In the genomic region with DNA sequence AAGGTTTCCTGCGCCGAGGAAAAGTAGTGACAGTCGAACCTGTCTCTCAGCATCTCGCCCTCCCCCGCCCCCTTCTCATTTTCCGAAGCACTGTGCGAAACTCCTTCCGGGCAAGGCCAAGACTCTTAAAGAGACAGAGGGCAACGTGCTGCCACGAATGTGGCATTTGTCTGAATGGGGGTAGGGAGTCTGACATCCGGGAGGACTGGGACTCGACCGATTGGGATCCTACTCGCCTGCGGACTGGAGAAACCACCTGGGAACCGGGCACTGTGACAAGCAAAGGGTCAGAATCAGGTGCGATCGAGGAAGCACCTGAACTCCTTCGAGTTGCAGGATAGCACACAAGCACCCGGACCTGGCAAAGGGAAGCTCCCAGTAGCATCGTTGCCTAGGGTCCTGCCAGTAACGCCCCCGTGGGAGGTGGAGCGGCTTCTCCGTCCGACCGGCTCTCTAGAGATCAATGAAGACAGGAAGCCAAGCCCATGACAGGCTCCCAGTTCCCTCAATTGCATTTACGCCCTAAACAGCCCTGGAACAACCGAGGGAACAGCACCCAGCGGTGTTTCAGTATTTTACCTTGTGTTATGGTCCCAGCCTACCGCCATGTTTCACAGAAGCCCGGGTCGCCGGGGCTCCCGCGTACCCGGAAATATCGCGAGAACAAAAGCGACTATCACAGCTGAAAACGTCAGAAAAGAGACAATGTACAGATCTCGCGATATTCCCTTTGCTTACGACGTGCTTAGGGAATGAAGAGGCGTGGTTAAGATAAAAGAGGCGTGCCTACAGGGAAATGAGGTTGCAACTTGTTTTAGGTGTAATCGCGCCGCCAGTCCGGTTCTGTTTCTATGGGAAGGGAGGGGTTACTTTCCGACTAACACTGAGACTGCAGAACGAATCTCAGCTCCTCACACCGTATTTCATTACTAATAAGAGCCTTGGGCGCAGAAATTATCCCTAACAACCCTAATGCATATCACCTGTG, we compare ENCODE assay signal across 1 cellular context.
A peak's percentile ranks its signal among the peaks of the same experiment; 100 is the strongest.
TF ChIP-seq lines count a peak whose summit lies in the region.

A gene with protein sequence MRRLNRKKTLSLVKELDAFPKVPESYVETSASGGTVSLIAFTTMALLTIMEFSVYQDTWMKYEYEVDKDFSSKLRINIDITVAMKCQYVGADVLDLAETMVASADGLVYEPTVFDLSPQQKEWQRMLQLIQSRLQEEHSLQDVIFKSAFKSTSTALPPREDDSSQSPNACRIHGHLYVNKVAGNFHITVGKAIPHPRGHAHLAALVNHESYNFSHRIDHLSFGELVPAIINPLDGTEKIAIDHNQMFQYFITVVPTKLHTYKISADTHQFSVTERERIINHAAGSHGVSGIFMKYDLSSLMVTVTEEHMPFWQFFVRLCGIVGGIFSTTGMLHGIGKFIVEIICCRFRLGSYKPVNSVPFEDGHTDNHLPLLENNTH (minus strand): TSS at position 637 of the 988 bp plus-strand sequence. CDS start 9,539 bp downstream, outside the sequence.

TF ChIP-seq in HepG2, 621 proteins besides CTCF, POLR2A, EP300 and RAD21 (continued from another document and continues in another):
- TF ChIP-seq, protein P1, sequence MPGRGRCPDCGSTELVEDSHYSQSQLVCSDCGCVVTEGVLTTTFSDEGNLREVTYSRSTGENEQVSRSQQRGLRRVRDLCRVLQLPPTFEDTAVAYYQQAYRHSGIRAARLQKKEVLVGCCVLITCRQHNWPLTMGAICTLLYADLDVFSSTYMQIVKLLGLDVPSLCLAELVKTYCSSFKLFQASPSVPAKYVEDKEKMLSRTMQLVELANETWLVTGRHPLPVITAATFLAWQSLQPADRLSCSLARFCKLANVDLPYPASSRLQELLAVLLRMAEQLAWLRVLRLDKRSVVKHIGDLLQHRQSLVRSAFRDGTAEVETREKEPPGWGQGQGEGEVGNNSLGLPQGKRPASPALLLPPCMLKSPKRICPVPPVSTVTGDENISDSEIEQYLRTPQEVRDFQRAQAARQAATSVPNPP (CRISPR knock-in tag; IDR thresholded peaks at IDR 0.05): no peak
- TF ChIP-seq CBX1 (IDR thresholded peaks at IDR 0.05; ENCODE audit: low read depth) (no peak), ADNP (CRISPR knock-in tag; IDR thresholded peaks at IDR 0.05) (no peak), NFE2L1 (CRISPR knock-in tag; IDR thresholded peaks at IDR 0.05; ENCODE audit: borderline replicate concordance) (no peak), TAF1 (CRISPR knock-in tag; IDR thresholded peaks at IDR 0.05) (peak; percentile 80), TCF12 (IDR thresholded peaks at IDR 0.05) (no peak), TCF12 (CRISPR knock-in tag; IDR thresholded peaks at IDR 0.05) (no peak), KLF13 (CRISPR knock-in tag; IDR thresholded peaks at IDR 0.05) (no peak), KLF16 (CRISPR knock-in tag; IDR thresholded peaks at IDR 0.05) (peak in 1 of 2 experiments; percentile 70; a peak in 2 of 4 replicates), ZNF616 (CRISPR knock-in tag; IDR thresholded peaks at IDR 0.05; ENCODE audit: low read depth) (0 out of 2 replicates have a peak, but pooled peaks have one; percentile 16), RFX5 (IDR thresholded peaks at IDR 0.05; ENCODE audit: low read depth, low read length) (no peak), TBP (CRISPR knock-in tag; IDR thresholded peaks at IDR 0.05) (no peak), FOXK1 (CRISPR knock-in tag; IDR thresholded peaks at IDR 0.05; ENCODE audit: borderline replicate concordance, low read depth) (peak; percentile 67; the same call in 1 of the 2 replicates), ZNF777 (CRISPR knock-in tag; IDR thresholded peaks at IDR 0.05) (no peak), NCOA1 (CRISPR knock-in tag; IDR thresholded peaks at IDR 0.05) (no peak), CENPT (CRISPR knock-in tag; IDR thresholded peaks at IDR 0.05; ENCODE audit: low read depth) (no peak), THAP11 (CRISPR knock-in tag; IDR thresholded peaks at IDR 0.05) (peak; percentile 90), TBX2 (CRISPR knock-in tag; IDR thresholded peaks at IDR 0.05; ENCODE audit: borderline replicate concordance) (peak; percentile 44; the same call in 1 of the 2 replicates), ZNF446 (CRISPR knock-in tag; IDR thresholded peaks at IDR 0.05) (no peak), MEIS2 (CRISPR knock-in tag; IDR thresholded peaks at IDR 0.05) (no peak), ZNF761 (CRISPR knock-in tag; conservative IDR thresholded peaks at IDR 0.05) (0 out of 2 replicates have a peak, but pooled peaks have one; percentile 61), ZNF652 (CRISPR knock-in tag; IDR thresholded peaks at IDR 0.05; ENCODE audit: borderline replicate concordance, low read depth) (peak; percentile 78; the same call in 1 of the 2 replicates), MLLT10 (CRISPR knock-in tag; IDR thresholded peaks at IDR 0.05) (no peak), YY1 (IDR thresholded peaks at IDR 0.05; ENCODE audit: insufficient read depth, insufficient replicate concordance, low read depth, low read length) (peak; percentile 94), KDM5B (CRISPR knock-in tag; IDR thresholded peaks at IDR 0.05; ENCODE audit: borderline replicate concordance) (peak; percentile 44; the same call in 1 of the 2 replicates), MYNN (CRISPR knock-in tag; IDR thresholded peaks at IDR 0.05; ENCODE audit: low read depth) (no peak), MXI1 (IDR thresholded peaks at IDR 0.05; ENCODE audit: borderline replicate concordance, low read depth, low read length) (peak; percentile 79; the same call in 2 of the 3 replicates), ZMYM4 (CRISPR knock-in tag; IDR thresholded peaks at IDR 0.05) (peak; percentile 98), CHD2 (IDR thresholded peaks at IDR 0.05; ENCODE audit: low read depth, low read length) (peak; percentile 99)
- TF ChIP-seq, protein P2, sequence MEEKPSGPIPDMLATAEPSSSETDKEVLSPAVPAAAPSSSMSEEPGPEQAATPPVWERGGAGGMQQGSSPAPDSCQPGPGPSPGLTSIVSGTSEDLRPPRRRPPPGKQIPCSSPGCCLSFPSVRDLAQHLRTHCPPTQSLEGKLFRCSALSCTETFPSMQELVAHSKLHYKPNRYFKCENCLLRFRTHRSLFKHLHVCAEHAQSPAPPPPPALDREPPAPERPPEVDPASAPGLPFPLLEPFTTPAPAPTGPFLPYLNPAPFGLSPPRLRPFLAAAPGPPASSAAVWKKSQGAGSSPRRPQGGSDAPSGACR (CRISPR knock-in tag; IDR thresholded peaks at IDR 0.05): no peak
- TF ChIP-seq, protein P3, sequence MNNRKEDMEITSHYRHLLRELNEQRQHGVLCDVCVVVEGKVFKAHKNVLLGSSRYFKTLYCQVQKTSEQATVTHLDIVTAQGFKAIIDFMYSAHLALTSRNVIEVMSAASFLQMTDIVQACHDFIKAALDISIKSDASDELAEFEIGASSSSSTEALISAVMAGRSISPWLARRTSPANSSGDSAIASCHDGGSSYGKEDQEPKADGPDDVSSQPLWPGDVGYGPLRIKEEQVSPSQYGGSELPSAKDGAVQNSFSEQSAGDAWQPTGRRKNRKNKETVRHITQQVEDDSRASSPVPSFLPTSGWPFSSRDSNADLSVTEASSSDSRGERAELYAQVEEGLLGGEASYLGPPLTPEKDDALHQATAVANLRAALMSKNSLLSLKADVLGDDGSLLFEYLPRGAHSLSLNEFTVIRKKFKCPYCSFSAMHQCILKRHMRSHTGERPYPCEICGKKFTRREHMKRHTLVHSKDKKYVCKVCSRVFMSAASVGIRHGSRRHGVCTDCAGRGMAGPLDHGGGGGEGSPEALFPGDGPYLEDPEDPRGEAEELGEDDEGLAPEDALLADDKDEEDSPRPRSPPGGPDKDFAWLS (CRISPR knock-in tag; IDR thresholded peaks at IDR 0.05; ENCODE audit: borderline replicate concordance): 0 out of 2 replicates have a peak, but pooled peaks have one; percentile 46
- TF ChIP-seq, protein P4, sequence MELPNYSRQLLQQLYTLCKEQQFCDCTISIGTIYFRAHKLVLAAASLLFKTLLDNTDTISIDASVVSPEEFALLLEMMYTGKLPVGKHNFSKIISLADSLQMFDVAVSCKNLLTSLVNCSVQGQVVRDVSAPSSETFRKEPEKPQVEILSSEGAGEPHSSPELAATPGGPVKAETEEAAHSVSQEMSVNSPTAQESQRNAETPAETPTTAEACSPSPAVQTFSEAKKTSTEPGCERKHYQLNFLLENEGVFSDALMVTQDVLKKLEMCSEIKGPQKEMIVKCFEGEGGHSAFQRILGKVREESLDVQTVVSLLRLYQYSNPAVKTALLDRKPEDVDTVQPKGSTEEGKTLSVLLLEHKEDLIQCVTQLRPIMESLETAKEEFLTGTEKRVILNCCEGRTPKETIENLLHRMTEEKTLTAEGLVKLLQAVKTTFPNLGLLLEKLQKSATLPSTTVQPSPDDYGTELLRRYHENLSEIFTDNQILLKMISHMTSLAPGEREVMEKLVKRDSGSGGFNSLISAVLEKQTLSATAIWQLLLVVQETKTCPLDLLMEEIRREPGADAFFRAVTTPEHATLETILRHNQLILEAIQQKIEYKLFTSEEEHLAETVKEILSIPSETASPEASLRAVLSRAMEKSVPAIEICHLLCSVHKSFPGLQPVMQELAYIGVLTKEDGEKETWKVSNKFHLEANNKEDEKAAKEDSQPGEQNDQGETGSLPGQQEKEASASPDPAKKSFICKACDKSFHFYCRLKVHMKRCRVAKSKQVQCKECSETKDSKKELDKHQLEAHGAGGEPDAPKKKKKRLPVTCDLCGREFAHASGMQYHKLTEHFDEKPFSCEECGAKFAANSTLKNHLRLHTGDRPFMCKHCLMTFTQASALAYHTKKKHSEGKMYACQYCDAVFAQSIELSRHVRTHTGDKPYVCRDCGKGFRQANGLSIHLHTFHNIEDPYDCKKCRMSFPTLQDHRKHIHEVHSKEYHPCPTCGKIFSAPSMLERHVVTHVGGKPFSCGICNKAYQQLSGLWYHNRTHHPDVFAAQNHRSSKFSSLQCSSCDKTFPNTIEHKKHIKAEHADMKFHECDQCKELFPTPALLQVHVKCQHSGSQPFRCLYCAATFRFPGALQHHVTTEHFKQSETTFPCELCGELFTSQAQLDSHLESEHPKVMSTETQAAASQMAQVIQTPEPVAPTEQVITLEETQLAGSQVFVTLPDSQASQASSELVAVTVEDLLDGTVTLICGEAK (IDR thresholded peaks at IDR 0.05): no peak
- TF ChIP-seq, protein P4 (CRISPR knock-in tag; IDR thresholded peaks at IDR 0.05): peak; percentile 31; the same call in 1 of the 2 replicates
- TF ChIP-seq, protein P5, sequence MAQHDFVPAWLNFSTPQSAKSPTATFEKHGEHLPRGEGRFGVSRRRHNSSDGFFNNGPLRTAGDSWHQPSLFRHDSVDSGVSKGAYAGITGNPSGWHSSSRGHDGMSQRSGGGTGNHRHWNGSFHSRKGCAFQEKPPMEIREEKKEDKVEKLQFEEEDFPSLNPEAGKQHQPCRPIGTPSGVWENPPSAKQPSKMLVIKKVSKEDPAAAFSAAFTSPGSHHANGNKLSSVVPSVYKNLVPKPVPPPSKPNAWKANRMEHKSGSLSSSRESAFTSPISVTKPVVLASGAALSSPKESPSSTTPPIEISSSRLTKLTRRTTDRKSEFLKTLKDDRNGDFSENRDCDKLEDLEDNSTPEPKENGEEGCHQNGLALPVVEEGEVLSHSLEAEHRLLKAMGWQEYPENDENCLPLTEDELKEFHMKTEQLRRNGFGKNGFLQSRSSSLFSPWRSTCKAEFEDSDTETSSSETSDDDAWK (CRISPR knock-in tag; IDR thresholded peaks at IDR 0.05): no peak
- TF ChIP-seq, protein P6, sequence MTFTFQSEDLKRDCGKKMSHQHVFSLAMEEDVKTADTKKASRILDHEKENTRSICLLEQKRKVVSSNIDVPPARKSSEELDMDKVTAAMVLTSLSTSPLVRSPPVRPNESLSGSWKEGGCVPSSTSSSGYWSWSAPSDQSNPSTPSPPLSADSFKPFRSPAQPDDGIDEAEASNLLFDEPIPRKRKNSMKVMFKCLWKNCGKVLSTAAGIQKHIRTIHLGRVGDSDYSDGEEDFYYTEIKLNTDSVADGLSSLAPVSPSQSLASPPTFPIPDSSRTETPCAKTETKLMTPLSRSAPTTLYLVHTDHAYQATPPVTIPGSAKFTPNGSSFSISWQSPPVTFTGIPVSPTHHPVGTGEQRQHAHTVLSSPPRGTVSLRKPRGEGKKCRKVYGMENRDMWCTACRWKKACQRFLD (CRISPR knock-in tag; IDR thresholded peaks at IDR 0.05; ENCODE audit: borderline replicate concordance): peak; percentile 35; the same call in 1 of the 2 replicates
- TF ChIP-seq, protein P7, sequence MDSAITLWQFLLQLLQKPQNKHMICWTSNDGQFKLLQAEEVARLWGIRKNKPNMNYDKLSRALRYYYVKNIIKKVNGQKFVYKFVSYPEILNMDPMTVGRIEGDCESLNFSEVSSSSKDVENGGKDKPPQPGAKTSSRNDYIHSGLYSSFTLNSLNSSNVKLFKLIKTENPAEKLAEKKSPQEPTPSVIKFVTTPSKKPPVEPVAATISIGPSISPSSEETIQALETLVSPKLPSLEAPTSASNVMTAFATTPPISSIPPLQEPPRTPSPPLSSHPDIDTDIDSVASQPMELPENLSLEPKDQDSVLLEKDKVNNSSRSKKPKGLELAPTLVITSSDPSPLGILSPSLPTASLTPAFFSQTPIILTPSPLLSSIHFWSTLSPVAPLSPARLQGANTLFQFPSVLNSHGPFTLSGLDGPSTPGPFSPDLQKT (CRISPR knock-in tag; IDR thresholded peaks at IDR 0.05; ENCODE audit: borderline replicate concordance): no peak
